7 cellular contexts compared by ENCODE assay signal in the genomic region with DNA sequence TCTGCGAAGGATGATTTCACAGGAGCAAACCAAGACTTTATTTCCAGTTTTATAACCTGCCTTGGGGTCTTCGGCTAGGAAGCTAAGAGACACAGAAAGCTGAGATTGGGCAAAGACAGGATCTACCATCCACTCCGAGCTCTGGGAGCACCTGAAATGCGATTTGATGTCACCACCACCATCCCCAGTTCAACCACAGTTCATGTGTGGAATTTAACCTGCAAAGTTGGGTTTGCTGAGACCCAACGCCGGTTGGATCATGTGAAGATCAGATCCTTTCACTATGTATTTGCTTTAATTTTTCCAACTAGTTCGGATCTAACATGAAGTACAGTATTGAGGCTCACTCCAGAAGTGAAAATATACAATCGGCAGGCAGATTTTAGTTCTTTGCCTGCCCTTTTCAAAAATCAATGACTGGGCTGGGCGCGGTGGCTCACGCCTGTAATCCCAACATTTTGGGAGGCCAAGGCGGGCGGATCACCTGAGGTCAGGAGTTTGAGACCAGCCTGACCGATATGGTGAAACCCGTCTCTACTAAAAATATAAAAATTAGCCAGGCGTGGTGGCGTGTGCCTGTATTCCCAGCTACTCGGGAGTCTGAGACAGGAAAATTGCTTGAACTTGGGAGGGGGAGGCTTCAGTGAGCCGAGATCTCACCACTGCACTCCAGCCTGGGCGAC. TPM values are rescaled to one million over a fixed set of nuclear protein-coding genes. Genes with fewer than 3 reads are reported as not detected.
DNase-seq lines count a peak whose midpoint lies in the region; ATAC-seq and TF ChIP-seq lines count a peak whose summit lies in the region.

No MANE protein-coding gene starts in this region.

- TF ChIP-seq POLR2A in gastrocnemius medialis (IDR thresholded peaks at IDR 0.05): no peak

- H3K36me3 Mint-ChIP-seq in dendritic cell treated with granulocyte-macrophage colony-stimulating factor and Interleukin-4, amounts not matched to agents 40 ng/mL and 50 ng/mL, for 4 days (ENCODE audit: low read depth): peaks cover 10% of the 10 kb centered on the region
- no peaks in the 10 kb centered on the region for H3K36me3 Mint-ChIP-seq in progenitor cell of endocrine pancreas (ENCODE audit: insufficient read depth)

- in situ Hi-C loops in gastrocnemius medialis (cut with MboI; ENCODE audit: low sequenced_read_pairs in 4 of 4): no loop called here

- peak overlapping the region; percentile 99 for H3K4me3 Mint-ChIP-seq in dendritic cell treated with granulocyte-macrophage colony-stimulating factor and Interleukin-4, amounts not matched to agents 40 ng/mL and 50 ng/mL, for 4 days
- H3K4me3 Mint-ChIP-seq in progenitor cell of endocrine pancreas (ENCODE audit: low read depth): peak overlapping the region; percentile 95

- ATAC-seq in GM21786 (IDR thresholded peaks at IDR 0.05; ENCODE audit: unreplicated experiment) (no peak), gastrocnemius medialis (no peak)

- peaks cover 56% of the 10 kb centered on the region for H3K4me1 Mint-ChIP-seq in dendritic cell treated with granulocyte-macrophage colony-stimulating factor and Interleukin-4, amounts not matched to agents 40 ng/mL and 50 ng/mL, for 4 days (ENCODE audit: low read depth)
- peaks cover 19% of the 10 kb centered on the region for H3K4me1 Mint-ChIP-seq in progenitor cell of endocrine pancreas (ENCODE audit: low read depth)

- no peaks in the 10 kb centered on the region for H3K27me3 ChIP-seq in MG63
- H3K27me3 ChIP-seq in gastrocnemius medialis: no peaks in the 10 kb centered on the region

- H3K9me3 Mint-ChIP-seq in dendritic cell treated with granulocyte-macrophage colony-stimulating factor and Interleukin-4, amounts not matched to agents 40 ng/mL and 50 ng/mL, for 4 days: no peaks in the 10 kb centered on the region
- H3K9me3 Mint-ChIP-seq in progenitor cell of endocrine pancreas (ENCODE audit: low read depth): no peaks in the 10 kb centered on the region

- H3K27me3 Mint-ChIP-seq in dendritic cell treated with granulocyte-macrophage colony-stimulating factor and Interleukin-4, amounts not matched to agents 40 ng/mL and 50 ng/mL, for 4 days: no peaks in the 10 kb centered on the region
- H3K27me3 Mint-ChIP-seq in progenitor cell of endocrine pancreas: no peaks in the 10 kb centered on the region

- TF ChIP-seq CTCF in GM12865 (IDR thresholded peaks at IDR 0.05; ENCODE audit: insufficient read depth, low read depth, low read length, missing control alignments) (no peak), progenitor cell of endocrine pancreas (IDR thresholded peaks at IDR 0.05; ENCODE audit: unreplicated experiment) (no peak), gastrocnemius medialis (IDR thresholded peaks at IDR 0.05 in 4 of 5, conservative IDR thresholded peaks at IDR 0.05 in 1 of 5) (no peak)

- peak overlapping the region in 1 of 4 donors; percentile 97 for H3K27ac ChIP-seq in gastrocnemius medialis

- peak overlapping the region; percentile 100 for H3K27ac Mint-ChIP-seq in dendritic cell treated with granulocyte-macrophage colony-stimulating factor and Interleukin-4, amounts not matched to agents 40 ng/mL and 50 ng/mL, for 4 days
- H3K27ac Mint-ChIP-seq in progenitor cell of endocrine pancreas: no peak overlapping the region

- H3K4me3 ChIP-seq in GM12865 (ENCODE audit: low read depth, low read length) (peak overlapping the region; percentile 98), MG63 (peak overlapping the region; percentile 88), gastrocnemius medialis (no peak overlapping the region)

- H3K9me3 ChIP-seq in MG63: no peaks in the 10 kb centered on the region
- H3K9me3 ChIP-seq in gastrocnemius medialis: no peaks in the 10 kb centered on the region

- DNase-seq in GM12865 (ENCODE audit: low read depth) (peak; percentile 41), MG63 (no peak), progenitor cell of endocrine pancreas (ENCODE audit: low spot score, unreplicated experiment) (no peak), T-helper 9 cell (no peak), gastrocnemius medialis (no peak)

- intact Hi-C loops in dendritic cell treated with granulocyte-macrophage colony-stimulating factor and Interleukin-4, amounts not matched to agents 40 ng/mL and 50 ng/mL, for 4 days (cut with micrococcal nuclease): loop anchor here (10.0 kb wide), 1 partner anchor 58 kb away; the partner anchor contains the start of gene KMT5B
- intact Hi-C loops in gastrocnemius medialis (cut with DNase I; ENCODE audit: low total_unique reads): loop anchor here (2.0 to 5.0 kb wide), 3 partner anchors 60 to 241 kb away; partner anchors contain the start of genes CHKA, KMT5B and NDUFS8

- H3K4me1 ChIP-seq in gastrocnemius medialis: peaks cover 21 to 31% of the 10 kb centered on the region in 2 donors

- H3K36me3 ChIP-seq in MG63 (peaks cover 7% of the 10 kb centered on the region), gastrocnemius medialis (peaks cover 0 to under 1% of the 10 kb centered on the region in 2 donors)

RNA-seq across cellular contexts. Expression of gene C11orf24, which starts 1.4 kb away (rescaled TPM):
- total RNA-seq in MG63 (2014; rRNA removed; shearing (Covaris generic); ENCODE audit: low replicate concordance): 26.3 and 30.3 TPM in 2 replicates
- total RNA-seq in progenitor cell of endocrine pancreas (35.1 and 35.3 TPM in 2 replicates), gastrocnemius medialis (10 to 100 TPM in 2 of 4 donors, 1 to 10 TPM in 2; 8.1 to 19.3 (median 10.6) TPM)

RNA-seq across cellular contexts. Expression of gene LRP5, which starts 39.2 kb away (rescaled TPM):
- total RNA-seq in MG63 (2014; rRNA removed; shearing (Covaris generic); ENCODE audit: low replicate concordance): 16.9 and 23.5 TPM in 2 replicates
- total RNA-seq in progenitor cell of endocrine pancreas (114 and 115 TPM in 2 replicates), gastrocnemius medialis (10 to 100 TPM in 2 of 4 donors, 1 to 10 TPM in 2; 3.7 to 12.3 (median 8.1) TPM)

Comparison
In these comparisons a context has a peak if more than half of its experiments do, and no peak if none do; other contexts are left out.
1. H3K4me3 ChIP-seq: peak in GM12865 (single experiment) and MG63 (single experiment); none in gastrocnemius medialis (0 of 4).